In the genomic region with DNA sequence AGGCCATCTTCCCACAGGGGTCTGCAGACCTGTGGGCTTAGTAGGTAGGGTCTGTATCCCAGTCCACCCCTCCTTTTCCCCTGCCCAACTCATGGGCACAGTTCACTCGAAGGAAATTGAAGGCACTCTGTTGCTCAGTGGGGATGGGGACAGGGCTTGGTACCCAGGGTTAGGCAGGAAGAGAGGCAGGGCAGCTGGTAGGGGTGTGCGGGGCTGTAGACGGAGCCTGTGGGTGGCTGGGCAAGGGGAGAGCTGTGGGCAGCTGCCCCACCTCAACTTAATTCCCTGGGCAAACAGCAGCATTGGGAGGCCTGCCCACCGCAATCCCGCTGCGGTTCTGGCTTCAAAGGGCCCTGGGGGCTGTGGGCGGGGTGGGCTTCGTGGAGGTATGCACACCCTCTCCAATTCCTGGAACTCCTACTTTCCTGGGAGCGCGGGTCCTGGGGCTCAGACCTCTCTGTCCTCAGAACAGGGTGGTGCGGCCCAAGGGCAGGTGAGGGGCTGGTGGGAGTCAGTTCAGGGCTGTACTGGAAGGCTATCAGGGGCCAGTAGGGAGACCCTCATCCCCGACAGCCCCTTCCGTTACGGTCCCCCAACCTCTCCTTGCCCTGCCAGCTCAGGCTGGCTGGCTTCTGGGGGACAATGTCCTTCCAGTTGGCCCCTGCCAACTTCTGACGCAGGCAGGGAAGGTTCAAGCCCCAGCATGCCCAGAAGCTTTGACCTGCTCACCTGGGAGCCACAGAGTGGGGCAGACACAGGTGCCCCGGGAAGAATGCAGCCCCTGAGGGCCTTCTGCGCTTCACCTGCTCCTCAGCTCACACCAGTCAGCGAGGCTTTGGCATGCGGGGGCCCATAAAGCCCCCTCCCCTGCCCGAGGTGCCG, we compare ENCODE assay signal across 19 cellular contexts. TPM values are rescaled to one million over a fixed set of nuclear protein-coding genes. Genes with fewer than 3 reads are reported as not detected.
A peak's percentile ranks its signal among the peaks of the same experiment; 100 is the strongest.
DNase-seq lines count a peak whose midpoint lies in the region; ATAC-seq and TF ChIP-seq lines count a peak whose summit lies in the region.
"Had no signal": no experiment of that assay in that cellular context is flagged by ENCODE, and none has a peak within 500 bp of the region (broad histone marks: within the 10 kb centered on the region; RNA-seq: fewer than 3 reads in every experiment).

No MANE protein-coding gene starts in this region.

- WGBS in body of pancreas, 2 donors: 51 to 65% methylated on average over 3 to 19 of the region's 21 CpGs

- peaks cover 4% of the 10 kb centered on the region for H3K36me3 Mint-ChIP-seq in Calu3 (ENCODE audit: insufficient read depth, unreplicated experiment)

- H3K4me1 ChIP-seq in HUES48 (ENCODE audit: control insufficient read depth, insufficient read depth, low read length) (peaks cover 53% of the 10 kb centered on the region), body of pancreas (no peaks in the 10 kb centered on the region), lower lobe of right lung (no peaks in the 10 kb centered on the region)
- H3K4me1 ChIP-seq: adrenal gland, right atrium auricular region had no signal

- TF ChIP-seq POLR2A in body of pancreas (IDR thresholded peaks at IDR 0.05): no peak

- H3K9ac ChIP-seq in HUES48 (ENCODE audit: low read depth, low read length): 0 out of 2 replicates have a peak overlapping the region, but pooled peaks have one; percentile 25

- intact Hi-C loops in Calu3 (cut with micrococcal nuclease; ENCODE audit: unreplicated experiment): no loop called here
- intact Hi-C loops in body of pancreas (cut with DNase I): no loop called here
- intact Hi-C loops in lower lobe of right lung (cut with DNase I): no loop called here

- DNase-seq in Calu3: no peak
- no peak for DNase-seq in body of pancreas
- no peak for DNase-seq in lower lobe of right lung
- no peak for DNase-seq in brain microvascular endothelial cell
- DNase-seq in SKM-1 treated with dmso at 0.1 percent for 144 hours (lab: John Stamatoyannopoulos, UW; ENCODE audit: unreplicated experiment): no peak
- no peak for DNase-seq in NCI-H345 treated with DMSO at 0.1 percent for 48 hours (lab: John Stamatoyannopoulos, UW; ENCODE audit: unreplicated experiment)
- DNase-seq: activated T-cell treated with anti-CD3 and anti-CD28 coated beads for 4 hours, adrenal gland, AML-193, foreskin melanocyte, MG63, NCI-H524 had no signal

- no peaks in the 10 kb centered on the region for H3K36me3 ChIP-seq in HUES48 (ENCODE audit: control insufficient read depth, insufficient read depth, low read length)
- H3K36me3 ChIP-seq in body of pancreas (replicated peaks in 1 of 2; ENCODE audit: insufficient read depth in 1 of 2, low read depth in 2 of 2): no peaks in the 10 kb centered on the region
- H3K36me3 ChIP-seq in lower lobe of right lung: no peaks in the 10 kb centered on the region
- no peaks in the 10 kb centered on the region for H3K36me3 ChIP-seq in brain microvascular endothelial cell (replicated peaks)
- H3K36me3 ChIP-seq: adrenal gland, MG63, right atrium auricular region had no signal

- peak overlapping the region; percentile 42 for H3K27ac ChIP-seq in HUES48 (ENCODE audit: low read depth, low read length)
- H3K27ac ChIP-seq in body of pancreas: peak overlapping the region; percentile 54 to 72 (median 64)
- no peak overlapping the region for H3K27ac ChIP-seq in lower lobe of right lung
- no peak overlapping the region for H3K27ac ChIP-seq in brain microvascular endothelial cell
- H3K27ac ChIP-seq: adrenal gland, right atrium auricular region had no signal

- BruUV-seq in Calu3 (replicated peaks; lab: Mats Ljungman, UMichigan): no TSS peak

- in situ Hi-C loops in brain microvascular endothelial cell (cut with HindIII; ENCODE audit: low pct_ligation_motif_present, low sequenced_read_pairs): no loop called here

- CTCF ChIA-PET in Calu3 (lab: Charles Lee): interaction anchor here (1.1 to 2.2 kb wide), 4 partner anchors 10 to 148 kb away, joined by 3 to 21 read pairs (median 12); no protein-coding TSS in a partner anchor

- H3K9me3 ChIP-seq in HUES48 (ENCODE audit: control insufficient read depth, insufficient read depth, low read length) (no peaks in the 10 kb centered on the region), body of pancreas (no peaks in the 10 kb centered on the region), lower lobe of right lung (no peaks in the 10 kb centered on the region)
- H3K9me3 ChIP-seq: adrenal gland, MG63, right atrium auricular region had no signal

- ATAC-seq in body of pancreas: peak; percentile 5
- ATAC-seq in lower lobe of right lung: peak; percentile 4 to 15
- ATAC-seq in GM21528 (IDR thresholded peaks at IDR 0.05; ENCODE audit: low FRiP score, unreplicated experiment): no peak

- H3K27me3 Mint-ChIP-seq in Calu3 (ENCODE audit: unreplicated experiment): no peaks in the 10 kb centered on the region
- H3K27me3 Mint-ChIP-seq: stimulated activated naive CD8-positive, alpha-beta T cell treated with anti-CD3 and anti-CD28 coated beads, Interleukin-15, Interleukin-2, amounts not matched to agents 100 ng/mL and 50 ng/mL, for 24 hours had no signal

- H3K4me3 ChIP-seq in HUES48 (ENCODE audit: low read depth, low read length) (peak overlapping the region; percentile 20; the same call in 1 of the 2 replicates), body of pancreas (no peak overlapping the region), lower lobe of right lung (peak overlapping the region; percentile 14), brain microvascular endothelial cell (ENCODE audit: low read depth, low read length) (no peak overlapping the region)
- H3K4me3 ChIP-seq: adrenal gland, MG63, right atrium auricular region had no signal

- H3K27ac Mint-ChIP-seq in Calu3 (ENCODE audit: unreplicated experiment): no peak overlapping the region
- H3K27ac Mint-ChIP-seq: stimulated activated naive CD8-positive, alpha-beta T cell treated with anti-CD3 and anti-CD28 coated beads, Interleukin-15, Interleukin-2, amounts not matched to agents 100 ng/mL and 50 ng/mL, for 24 hours had no signal

- TF ChIP-seq CTCF in Calu3 (IDR thresholded peaks at IDR 0.05; ENCODE audit: unreplicated experiment): no peak
- no peak for TF ChIP-seq CTCF in body of pancreas (IDR thresholded peaks at IDR 0.05)
- no peak for TF ChIP-seq CTCF in lower lobe of right lung (IDR thresholded peaks at IDR 0.05)
- TF ChIP-seq CTCF in brain microvascular endothelial cell (IDR thresholded peaks at IDR 0.05; ENCODE audit: low read depth, low read length, missing control alignments): no peak

- H3K4me1 Mint-ChIP-seq in Calu3 (ENCODE audit: low read depth, unreplicated experiment): peaks cover 18% of the 10 kb centered on the region

- peak overlapping the region; percentile 55 for H3K4me3 Mint-ChIP-seq in Calu3 (ENCODE audit: low read depth, unreplicated experiment)
- H3K4me3 Mint-ChIP-seq: stimulated activated naive CD8-positive, alpha-beta T cell treated with anti-CD3 and anti-CD28 coated beads, Interleukin-15, Interleukin-2, amounts not matched to agents 100 ng/mL and 50 ng/mL, for 24 hours had no signal

- H3K9me3 Mint-ChIP-seq in Calu3 (ENCODE audit: low read depth, unreplicated experiment): no peaks in the 10 kb centered on the region
- H3K9me3 Mint-ChIP-seq: stimulated activated naive CD8-positive, alpha-beta T cell treated with anti-CD3 and anti-CD28 coated beads, Interleukin-15, Interleukin-2, amounts not matched to agents 100 ng/mL and 50 ng/mL, for 24 hours had no signal

- H3K27me3 ChIP-seq in HUES48 (ENCODE audit: control insufficient read depth, insufficient read depth, low read length) (peaks cover 51% of the 10 kb centered on the region), body of pancreas (no peaks in the 10 kb centered on the region), lower lobe of right lung (ENCODE audit: low read depth) (peaks cover 26% of the 10 kb centered on the region), brain microvascular endothelial cell (replicated peaks) (peaks cover 55% of the 10 kb centered on the region)
- H3K27me3 ChIP-seq: MG63 had no signal

RNA-seq across cellular contexts. Expression of a gene that starts 9.1 kb away (rescaled TPM):
- total RNA-seq in Calu3 (2022) (0.15 TPM in 1 of 2 replicates, not detected in the other), body of pancreas (1 to 10 TPM in 1 of 2 donors, under 1 TPM in 1; 0.33 to 3.4 TPM), lower lobe of right lung (21.5 TPM)
- total RNA-seq: dermis microvascular lymphatic vessel endothelial cell, myocyte, right atrium auricular region had no signal

RNA-seq across cellular contexts. Expression of a gene that starts 28.3 kb away (rescaled TPM):
- total RNA-seq in Calu3 (2022) (122 and 137 TPM in 2 replicates), body of pancreas (10 to 100 TPM; 53.2 to 73.2 TPM), lower lobe of right lung (118 TPM)

RNA-seq across cellular contexts. Expression of a gene that starts 53.0 kb away (rescaled TPM):
- 0.17 and 0.34 TPM in 2 replicates for total RNA-seq in Calu3 (2022)
- total RNA-seq in body of pancreas: not detected
- not detected for total RNA-seq in lower lobe of right lung
- total RNA-seq: dermis microvascular lymphatic vessel endothelial cell, kidney epithelial cell, myocyte, right atrium auricular region had no signal

RNA-seq across cellular contexts. Expression of a gene that starts 57.4 kb away (rescaled TPM):
- total RNA-seq in Calu3 (2022) (0.27 and 0.61 TPM in 2 replicates), body of pancreas (under 1 TPM in 1 of 2 donors, not detected in 1; 0.52 TPM), lower lobe of right lung (not detected)
- total RNA-seq: adrenal gland, myocyte, right atrium auricular region had no signal

RNA-seq across cellular contexts. Expression of a gene that starts 59.6 kb away (rescaled TPM):
- 80.7 and 84.5 TPM in 2 replicates for total RNA-seq in Calu3 (2022)
- total RNA-seq in body of pancreas: 10 to 100 TPM; 26.2 to 27.7 TPM
- total RNA-seq in lower lobe of right lung: 65.0 TPM

Comparison
In these comparisons a context has a peak if more than half of its experiments do, and no peak if none do; other contexts are left out.
1. H3K27ac ChIP-seq: peak in HUES48 (single experiment) and body of pancreas (4 of 4); none in lower lobe of right lung (single experiment) and brain microvascular endothelial cell (single experiment).
2. H3K4me3 ChIP-seq: peak in HUES48 (single experiment) and lower lobe of right lung (single experiment); none in body of pancreas (0 of 2) and brain microvascular endothelial cell (single experiment).